Comparison of ENCODE assay signal across 16 cellular contexts in genomic region chr1:53016705-53017104, GRCh38. TPM values are rescaled to one million over a fixed set of nuclear protein-coding genes. Genes with fewer than 3 reads are reported as not detected.
A peak's percentile ranks its signal among the peaks of the same experiment; 100 is the strongest.
DNase-seq lines count a peak whose midpoint lies in the region; ATAC-seq, FAIRE-seq and TF ChIP-seq lines count a peak whose summit lies in the region.
"Had no signal": no experiment of that assay in that cellular context is flagged by ENCODE, and none has a peak within 500 bp of the region (broad histone marks: within the 10 kb centered on the region; RNA-seq: fewer than 3 reads in every experiment).

No MANE protein-coding gene starts in this region.

- H2AFZ ChIP-seq in K562 (ENCODE audit: low read depth, low read length): no peak overlapping the region

- no peaks in the 10 kb centered on the region for H3K36me3 ChIP-seq in K562 (ENCODE audit: control insufficient read depth, insufficient read depth, low read length)
- peaks cover 0 to 9% of the 10 kb centered on the region in 2 donors for H3K36me3 ChIP-seq in left lung
- H3K36me3 ChIP-seq in CD8-positive, alpha-beta T cell (ENCODE audit: insufficient read depth, low read length): no peaks in the 10 kb centered on the region
- H3K36me3 ChIP-seq: gastrocnemius medialis had no signal

- H4K20me1 ChIP-seq in K562 (replicated peaks; ENCODE audit: control insufficient read depth, insufficient read depth, low read length): no peaks in the 10 kb centered on the region

- TF ChIP-seq RAD21 in K562 (CRISPR knock-in tag; conservative IDR thresholded peaks at IDR 0.05 in 1 of 2, IDR thresholded peaks at IDR 0.05 in 1 of 2): no peak

- no TSS peak for BruUV-seq in K562 (replicated peaks; lab: Mats Ljungman, UMichigan)

- H3K4me2 ChIP-seq in K562 (ENCODE audit: insufficient read depth, low read length): no peak overlapping the region

- H3K27me3 ChIP-seq in K562 (ENCODE audit: control insufficient read depth in 2 of 2, insufficient read depth in 2 of 2, low read length in 2 of 2): no peaks in the 10 kb centered on the region
- no peaks in the 10 kb centered on the region for H3K27me3 ChIP-seq in left lung
- no peaks in the 10 kb centered on the region for H3K27me3 ChIP-seq in CD8-positive, alpha-beta T cell (ENCODE audit: insufficient read depth, low read length)
- H3K27me3 ChIP-seq: gastrocnemius medialis had no signal

- H3K4me3 ChIP-seq in AG10803 (ENCODE audit: low read length) (no peak overlapping the region), K562 (no peak overlapping the region), left lung (peak overlapping the region in 1 of 2 donors; percentile 7)
- no peak overlapping the region for H3K4me3 ChIP-seq in CD8-positive, alpha-beta T cell (ENCODE audit: low read depth, low read length)

- no peak overlapping the region for H3K9ac ChIP-seq in K562 (ENCODE audit: insufficient read depth in 1 of 2, low read depth in 2 of 2, low read length in 2 of 2)

- no peak overlapping the region for H3K4me3 Mint-ChIP-seq in CD8-positive, alpha-beta T cell

- no peak for FAIRE-seq in K562 (lab: Jason Lieb, UNC)
- FAIRE-seq: kidney had no signal

- H3K27ac ChIP-seq in K562 (ENCODE audit: extremely low read depth, low read depth, low read length): no peak overlapping the region
- H3K27ac ChIP-seq in left lung: no peak overlapping the region
- no peak overlapping the region for H3K27ac ChIP-seq in CD8-positive, alpha-beta T cell (ENCODE audit: low read depth, low read length)
- H3K27ac ChIP-seq: gastrocnemius medialis had no signal

- peaks cover 22% of the 10 kb centered on the region for H3K79me2 ChIP-seq in K562 (ENCODE audit: control insufficient read depth, insufficient read depth, low read length)

- POLR2A ChIA-PET in K562 (lab: Yijun Ruan, JAX): interaction anchor here (0.6 to 1.7 kb wide), 3 partner anchors 11 to 424 kb away, joined by 3 to 5 read pairs (median 4); no protein-coding TSS in a partner anchor
- POLR2A ChIA-PET in CD8-positive, alpha-beta T cell (lab: Charles Lee): no interaction called here

- peaks cover 44% of the 10 kb centered on the region for H3K4me1 Mint-ChIP-seq in CD8-positive, alpha-beta T cell (ENCODE audit: low read depth)

- no peak overlapping the region for H3K27ac Mint-ChIP-seq in CD8-positive, alpha-beta T cell

- in situ Hi-C loops in K562 (cut with MboI): no loop called here

- no peak for TF ChIP-seq EP300 in K562 (IDR thresholded peaks at IDR 0.05; ENCODE audit: low read length)

- no peak for ATAC-seq in K562
- peak; percentile 23 for ATAC-seq in left lung
- no peak for ATAC-seq in CD8-positive, alpha-beta T cell
- no peak for ATAC-seq in HG03135 (IDR thresholded peaks at IDR 0.05; ENCODE audit: unreplicated experiment)
- ATAC-seq in HG03521 (IDR thresholded peaks at IDR 0.05; ENCODE audit: unreplicated experiment): no peak
- ATAC-seq: gastrocnemius medialis had no signal

- 86% methylated on average over 1 of the region's 1 CpG for WGBS in K562 (ENCODE audit: insufficient coverage, low coverage, missing lambda C conversion rate)

- no peak for TF ChIP-seq POLR2A in K562 (conservative IDR thresholded peaks at IDR 0.05)

- intact Hi-C loops in K562 (cut with micrococcal nuclease): no loop called here
- intact Hi-C loops in left lung (cut with DNase I): no loop called here
- intact Hi-C loops in CD8-positive, alpha-beta T cell (cut with DNase I, micrococcal nuclease): loop anchor here (5.0 to 10.0 kb wide), 7 partner anchors 89 to 1748 kb away; partner anchors contain the start of genes BTF3L4 (in 1 of the 2), ORC1 (in 1 of the 2), PARS2 (in 1 of the 2) and PRPF38A (in 1 of the 2)

- H3K4me1 ChIP-seq in K562 (replicated peaks in 1 of 2; ENCODE audit: control insufficient read depth in 2 of 2, insufficient read depth in 2 of 2, low read length in 2 of 2) (peaks cover 4 to 5% of the 10 kb centered on the region in 2 experiments), left lung (peaks cover 14 to 28% of the 10 kb centered on the region in 2 donors)
- peaks cover 21% of the 10 kb centered on the region for H3K4me1 ChIP-seq in CD8-positive, alpha-beta T cell (ENCODE audit: insufficient read depth, low read length)

- CTCF ChIA-PET in K562 (lab: Yijun Ruan, JAX; ENCODE audit: low intra/inter-chr PET ratio): interaction anchor here (0.5 to 0.7 kb wide), 2 partner anchors 79 to 330 kb away, joined by 3 read pairs; no protein-coding TSS in a partner anchor
- CTCF ChIA-PET in CD8-positive, alpha-beta T cell (lab: Charles Lee): no interaction called here

- H3K9me3 Mint-ChIP-seq in CD8-positive, alpha-beta T cell: no peaks in the 10 kb centered on the region

- TF ChIP-seq CTCF in AG10803 (conservative IDR thresholded peaks at IDR 0.05; ENCODE audit: low read length): no peak
- no peak for TF ChIP-seq CTCF in K562 (IDR thresholded peaks at IDR 0.05 in 2 of 3, conservative IDR thresholded peaks at IDR 0.05 in 1 of 3; ENCODE audit: insufficient read depth in 2 of 3, low read depth in 1 of 3, low read length in 3 of 3)
- no peak for TF ChIP-seq CTCF in left lung (IDR thresholded peaks at IDR 0.05)
- no peak for TF ChIP-seq CTCF in CD8-positive, alpha-beta T cell (IDR thresholded peaks at IDR 0.05)

- peaks cover 26% of the 10 kb centered on the region for H3K36me3 Mint-ChIP-seq in CD8-positive, alpha-beta T cell

- DNase-seq in AG10803 (ENCODE audit: low read depth) (peak; percentile 29), HCEC 1CT (peak; percentile 14), K562 (ENCODE audit: extremely low read depth in 1 of 4, low spot score in 3 of 4) (no peak), left lung (no peak), DMS53 (lab: John Stamatoyannopoulos, UW) (no peak)
- no peak for DNase-seq in CD8-positive, alpha-beta T cell
- DNase-seq: C1 segment of cervical spinal cord, dermis blood vessel endothelial cell, gastrocnemius medialis, kidney, NCI-H1417, retina, T-helper 9 cell had no signal

- no peaks in the 10 kb centered on the region for H3K27me3 Mint-ChIP-seq in CD8-positive, alpha-beta T cell (ENCODE audit: low read depth)

- H3K9me3 ChIP-seq in K562 (replicated peaks; ENCODE audit: control insufficient read depth, insufficient read depth, low read depth, low read length) (no peaks in the 10 kb centered on the region), left lung (no peaks in the 10 kb centered on the region)
- no peaks in the 10 kb centered on the region for H3K9me3 ChIP-seq in CD8-positive, alpha-beta T cell (ENCODE audit: low read length)
- H3K9me3 ChIP-seq: gastrocnemius medialis had no signal

- no peaks in the 10 kb centered on the region for H3K9me1 ChIP-seq in K562 (ENCODE audit: control insufficient read depth, insufficient read depth, low read length)

TF ChIP-seq in K562, 482 proteins besides CTCF, POLR2A, EP300 and RAD21:
- TF ChIP-seq MTA1 (IDR thresholded peaks at IDR 0.05; ENCODE audit: borderline replicate concordance) (no peak), TFE3 (CRISPR knock-in tag; IDR thresholded peaks at IDR 0.05) (peak; percentile 81), RBFOX2 (IDR thresholded peaks at IDR 0.05; ENCODE audit: low read depth, low read length) (0 out of 2 replicates have a peak, but pooled peaks have one; percentile 17), CEBPB (tag; IDR thresholded peaks at IDR 0.05) (peak; percentile 20; the same call in 1 of the 2 replicates)

RNA-seq across cellular contexts. Expression of gene PODN, which starts 45.3 kb away (rescaled TPM):
- total RNA-seq in K562 (2011; cell fraction: chromatin; rRNA removed; ENCODE audit: low replicate concordance): not detected in 2 replicates
- total RNA-seq in K562 (2011; cell fraction: nucleolus; rRNA removed): not detected in 2 replicates
- total RNA-seq in K562 (2011; cell fraction: nucleoplasm; rRNA removed): not detected in 2 replicates
- total RNA-seq in K562 (2014; rRNA removed) (not detected in 2 replicates), K562 (2014; rRNA removed; fragmentation: Illumina TruSeq; extraction: Trizol) (not detected in 2 replicates), K562 (2015; rRNA removed; fragmentation: Illumina TruSeq; extraction: Trizol) (not detected in 2 replicates), K562 (2021) (0.09 TPM in 1 of 2 replicates, not detected in the other), left lung (10 to 100 TPM; 48.7 to 48.8 TPM)
- polyA plus RNA-seq in K562 (2011; rRNA removed) (not detected in 2 replicates), K562 (2014; fragmentation: Illumina TruSeq; extraction: Trizol) (not detected in 2 replicates), K562 (2014; fragmentation: Nextera tagmentation; extraction: Ambion mirVana) (not detected), K562 (2014; rRNA removed) (not detected in 2 replicates)
- polyA plus RNA-seq in K562 (2011; cell fraction: cytosol; rRNA removed): not detected in 2 replicates
- not detected in 2 replicates for polyA plus RNA-seq in K562 (2011; cell fraction: nucleus; rRNA removed)
- not detected in 2 replicates for polyA plus RNA-seq in K562 (2012)
- not detected in 2 replicates for polyA minus RNA-seq in K562 (2011; rRNA and poly(A)+ RNA removed)
- not detected in 2 replicates for polyA minus RNA-seq in K562 (2011; cell fraction: cytosol; rRNA and poly(A)+ RNA removed)
- not detected in 2 replicates for polyA minus RNA-seq in K562 (2011; cell fraction: nucleus; rRNA and poly(A)+ RNA removed)
- not detected for total RNA-seq in CD8-positive, alpha-beta T cell
- total RNA-seq: dermis blood vessel endothelial cell, NCI-H460 had no signal

Comparison
In these comparisons a context has a peak if more than half of its experiments do, and no peak if none do; other contexts are left out.
1. DNase-seq: peak in AG10803 (single experiment) and HCEC 1CT (single experiment); none in K562 (0 of 4), left lung (0 of 2), CD8-positive, alpha-beta T cell (0 of 7) and DMS53 (single experiment).
2. RNA of gene PODN, which starts 45.3 kb away (total RNA-seq): 48.7 to 48.8 TPM in left lung; not detected in CD8-positive, alpha-beta T cell and 0.09 TPM in K562; every median in the first group is over 10 times any median in the second.
3. intact Hi-C loops: an anchor here in CD8-positive, alpha-beta T cell (5.0 to 10.0 kb wide); none called in K562 and left lung.